ENCODE assay signal across 13 cellular contexts in the genomic region with DNA sequence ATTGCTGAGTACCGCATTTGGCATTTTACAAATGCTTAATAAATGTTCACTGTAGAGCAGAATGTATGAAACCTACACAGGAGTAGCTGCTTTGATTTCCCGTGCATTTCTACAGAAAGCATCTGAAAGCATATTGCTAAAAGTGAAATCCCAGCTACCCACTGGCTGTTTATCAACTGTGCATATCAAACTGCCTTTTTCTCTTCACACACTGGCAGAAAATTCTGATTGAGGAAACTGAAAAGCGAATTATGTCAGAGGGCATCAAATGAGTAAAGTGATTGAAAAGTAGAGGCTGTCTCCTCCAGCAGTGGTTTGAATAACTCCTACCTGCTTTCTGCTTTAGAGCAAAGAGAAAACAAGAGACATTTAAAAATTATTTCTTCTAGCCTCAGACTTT. TPM values are rescaled to one million over a fixed set of nuclear protein-coding genes. Genes with fewer than 3 reads are reported as not detected.
DNase-seq lines count a peak whose midpoint lies in the region; ATAC-seq and TF ChIP-seq lines count a peak whose summit lies in the region.
"Had no signal": no experiment of that assay in that cellular context is flagged by ENCODE, and none has a peak within 500 bp of the region (broad histone marks: within the 10 kb centered on the region; RNA-seq: fewer than 3 reads in every experiment).

No MANE protein-coding gene starts in this region.

- no peaks in the 10 kb centered on the region for H3K9me3 ChIP-seq in CD4-positive, CD25-positive, alpha-beta regulatory T cell (ENCODE audit: control insufficient read depth in 2 of 2, low read length in 2 of 2)
- H3K9me3 ChIP-seq in T-helper 17 cell (ENCODE audit: control insufficient read depth, low read length, poor library complexity, severe bottlenecking) (no peaks in the 10 kb centered on the region), neutrophil (no peaks in the 10 kb centered on the region), aorta (ENCODE audit: control insufficient read depth, low read length) (no peaks in the 10 kb centered on the region)
- H3K9me3 ChIP-seq: BLaER1 had no signal

- H3K4me3 ChIP-seq in CD4-positive, CD25-positive, alpha-beta regulatory T cell (ENCODE audit: low read depth, low read length) = peak overlapping the region; percentile 38
- no peak overlapping the region for H3K4me3 ChIP-seq in neutrophil (ENCODE audit: low read depth in 1 of 2, low read length in 1 of 2)
- H3K4me3 ChIP-seq in aorta (ENCODE audit: low read length in 2 of 2) = no peak overlapping the region
- H3K4me3 ChIP-seq: BLaER1 had no signal

- TF ChIP-seq CTCF in neutrophil (IDR thresholded peaks at IDR 0.05) = no peak

- peaks cover 44% of the 10 kb centered on the region for H3K4me1 Mint-ChIP-seq in activated T-cell treated with anti-CD3 and anti-CD28 coated beads, Interleukin-2, amount 50 U/mL, for 4 hours (ENCODE audit: low read depth)
- peaks cover 26 to 63% (median 38%) of the 10 kb centered on the region in 4 donors for H3K4me1 Mint-ChIP-seq in CD4-positive, CD25-positive, alpha-beta regulatory T cell
- H3K4me1 Mint-ChIP-seq in T-helper 17 cell = peaks cover 16% of the 10 kb centered on the region

- peaks cover 31% of the 10 kb centered on the region for H3K36me3 Mint-ChIP-seq in activated T-cell treated with anti-CD3 and anti-CD28 coated beads, Interleukin-2, amount 50 U/mL, for 4 hours (ENCODE audit: insufficient read depth)
- H3K36me3 Mint-ChIP-seq in CD4-positive, CD25-positive, alpha-beta regulatory T cell = peaks cover 8% of the 10 kb centered on the region
- H3K36me3 Mint-ChIP-seq in T-helper 17 cell (ENCODE audit: low read depth) = no peaks in the 10 kb centered on the region

- ATAC-seq in activated T-cell treated with anti-CD3 and anti-CD28 coated beads, Interleukin-2, amount 50 U/mL, for 4 hours = peak; percentile 73 to 78
- ATAC-seq in CD4-positive, CD25-positive, alpha-beta regulatory T cell (ENCODE audit: low read depth in 2 of 2) = no peak
- ATAC-seq in T-helper 17 cell (no peak), left ventricle myocardium superior (no peak), aorta (ENCODE audit: low FRiP score) (no peak)
- ATAC-seq: HepG2, Panc1 had no signal

- no peaks in the 10 kb centered on the region for H3K27me3 ChIP-seq in CD4-positive, CD25-positive, alpha-beta regulatory T cell (ENCODE audit: control insufficient read depth, insufficient read depth, low read length)
- no peaks in the 10 kb centered on the region for H3K27me3 ChIP-seq in neutrophil
- no peaks in the 10 kb centered on the region for H3K27me3 ChIP-seq in aorta (ENCODE audit: control insufficient read depth in 1 of 2, insufficient read depth in 2 of 2, low read length in 1 of 2)
- H3K27me3 ChIP-seq: BLaER1 had no signal

- peaks cover 20% of the 10 kb centered on the region for H3K4me1 ChIP-seq in CD4-positive, CD25-positive, alpha-beta regulatory T cell (ENCODE audit: control insufficient read depth, insufficient read depth, low read length, poor library complexity, severe bottlenecking)
- peaks cover 74 to 87% of the 10 kb centered on the region in 2 experiments for H3K4me1 ChIP-seq in neutrophil (ENCODE audit: control insufficient read depth in 1 of 2, insufficient read depth in 1 of 2, low read depth in 1 of 2, low read length in 1 of 2)
- H3K4me1 ChIP-seq in aorta (ENCODE audit: control insufficient read depth in 1 of 2, insufficient read depth in 2 of 2, low read length in 2 of 2) = no peaks in the 10 kb centered on the region
- H3K4me1 ChIP-seq: BLaER1 had no signal

- peaks cover 4% of the 10 kb centered on the region for H3K36me3 ChIP-seq in CD4-positive, CD25-positive, alpha-beta regulatory T cell (ENCODE audit: control insufficient read depth, insufficient read depth, low read length)
- peaks cover 38% of the 10 kb centered on the region for H3K36me3 ChIP-seq in neutrophil
- H3K36me3 ChIP-seq in aorta (ENCODE audit: control insufficient read depth in 1 of 2, insufficient read depth in 2 of 2, low read length in 1 of 2) = no peaks in the 10 kb centered on the region
- H3K36me3 ChIP-seq: BLaER1 had no signal

- intact Hi-C loops in left ventricle myocardium superior (cut with micrococcal nuclease) = no loop called here
- intact Hi-C loops in aorta (cut with DNase I) = no loop called here

- peak overlapping the region in 2 of 3 donors; percentile 28 to 31 for H3K27ac Mint-ChIP-seq in CD4-positive, CD25-positive, alpha-beta regulatory T cell
- peak overlapping the region; percentile 3 for H3K27ac Mint-ChIP-seq in T-helper 17 cell

- no peak overlapping the region for H3K27ac ChIP-seq in CD4-positive, CD25-positive, alpha-beta regulatory T cell (ENCODE audit: insufficient read depth, low read length, poor library complexity, severe bottlenecking)
- H3K27ac ChIP-seq in neutrophil (peak overlapping the region; percentile 24), aorta (ENCODE audit: low read depth in 1 of 2, low read length in 2 of 2) (no peak overlapping the region)
- H3K27ac ChIP-seq: BLaER1 had no signal

- WGBS in aorta, 2 donors = 93% methylated on average over 3 of the region's 3 CpGs

- H3K9me3 Mint-ChIP-seq in activated T-cell treated with anti-CD3 and anti-CD28 coated beads, Interleukin-2, amount 50 U/mL, for 4 hours = no peaks in the 10 kb centered on the region
- peaks cover 0 to 2% (median 0%) of the 10 kb centered on the region in 7 donors for H3K9me3 Mint-ChIP-seq in CD4-positive, CD25-positive, alpha-beta regulatory T cell
- H3K9me3 Mint-ChIP-seq: CD8-positive, alpha-beta memory T cell had no signal

- H3K4me3 Mint-ChIP-seq in activated T-cell treated with anti-CD3 and anti-CD28 coated beads, Interleukin-2, amount 50 U/mL, for 4 hours = no peak overlapping the region
- H3K4me3 Mint-ChIP-seq in CD4-positive, CD25-positive, alpha-beta regulatory T cell = peak overlapping the region in 3 of 4 donors; percentile 3 to 20 (median 18)
- no peak overlapping the region for H3K4me3 Mint-ChIP-seq in T-helper 17 cell

- DNase-seq in activated T-cell treated with anti-CD3 and anti-CD28 coated beads, Interleukin-2, amount 50 U/mL, for 4 hours = no peak
- no peak for DNase-seq in activated T-cell treated with anti-CD3 and anti-CD28 coated beads, Interleukin-2, amount 50 U/mL, for 1 hour
- peak in 1 of 3 donors; percentile 42 for DNase-seq in CD4-positive, CD25-positive, alpha-beta regulatory T cell
- DNase-seq in T-helper 17 cell = no peak
- DNase-seq in left ventricle myocardium superior = no peak
- DNase-seq in aorta = no peak
- DNase-seq: CD8-positive, alpha-beta memory T cell; KBM-7; NCI-H1105 had no signal

- H3K27me3 Mint-ChIP-seq in activated T-cell treated with anti-CD3 and anti-CD28 coated beads, Interleukin-2, amount 50 U/mL, for 4 hours (ENCODE audit: low read depth) = no peaks in the 10 kb centered on the region
- H3K27me3 Mint-ChIP-seq in CD4-positive, CD25-positive, alpha-beta regulatory T cell = no peaks in the 10 kb centered on the region
- no peaks in the 10 kb centered on the region for H3K27me3 Mint-ChIP-seq in T-helper 17 cell
- H3K27me3 Mint-ChIP-seq: CD8-positive, alpha-beta memory T cell had no signal

RNA-seq across cellular contexts. Expression of gene STX11, which starts 28.0 kb away (rescaled TPM):
- total RNA-seq in activated T-cell treated with anti-CD3 and anti-CD28 coated beads, Interleukin-2, amount 50 U/mL, for 4 hours = 10 to 100 TPM; 29.9 to 31.8 (median 30.9) TPM
- 30.1 TPM for total RNA-seq in CD4-positive, CD25-positive, alpha-beta regulatory T cell
- 10 to 100 TPM; 18.2 to 28.6 (median 23.1) TPM for polyA plus RNA-seq in CD4-positive, CD25-positive, alpha-beta regulatory T cell
- total RNA-seq in T-helper 17 cell = 10 to 100 TPM; 16.1 to 26.7 TPM
- total RNA-seq in left ventricle myocardium superior = 7.8 TPM
- total RNA-seq in aorta = 1 to 10 TPM; 6.5 to 7.0 TPM
- polyA plus RNA-seq in aorta = 1 to 10 TPM; 2.0 to 4.6 TPM
- total RNA-seq: HepG2 had no signal

Comparison
In these comparisons a context has a peak if more than half of its experiments do, and no peak if none do; other contexts are left out.
1. ATAC-seq: peak in activated T-cell treated with anti-CD3 and anti-CD28 coated beads, Interleukin-2, amount 50 U/mL, for 4 hours (2 of 2); none in CD4-positive, CD25-positive, alpha-beta regulatory T cell (0 of 2), T-helper 17 cell (single experiment), left ventricle myocardium superior (single experiment) and aorta (single experiment).
2. H3K4me3 Mint-ChIP-seq: peak in CD4-positive, CD25-positive, alpha-beta regulatory T cell (3 of 4); none in activated T-cell treated with anti-CD3 and anti-CD28 coated beads, Interleukin-2, amount 50 U/mL, for 4 hours (single experiment) and T-helper 17 cell (single experiment).